ENCODE assay signal across 13 cellular contexts in genomic region chr9:76379494-76379893, GRCh38. TPM values are rescaled to one million over a fixed set of nuclear protein-coding genes. Genes with fewer than 3 reads are reported as not detected.
DNase-seq lines count a peak whose midpoint lies in the region; ATAC-seq lines count a peak whose summit lies in the region.
"Had no signal": no experiment of that assay in that cellular context is flagged by ENCODE, and none has a peak within 500 bp of the region (broad histone marks: within the 10 kb centered on the region; RNA-seq: fewer than 3 reads in every experiment).

No MANE protein-coding gene starts in this region.

- peaks cover 2% of the 10 kb centered on the region for H3K4me1 Mint-ChIP-seq in T-helper 17 cell
- no peaks in the 10 kb centered on the region for H3K4me1 Mint-ChIP-seq in CD8-positive, alpha-beta memory T cell

- H4K8ac ChIP-seq in mesendoderm (ENCODE audit: low read depth, low read length): no peak overlapping the region

- no peaks in the 10 kb centered on the region for H3K27me3 ChIP-seq in mesendoderm (ENCODE audit: insufficient read depth, low read length, poor library complexity)
- H3K27me3 ChIP-seq in CD8-positive, alpha-beta memory T cell (ENCODE audit: insufficient read depth, low read length, poor library complexity, severe bottlenecking): no peaks in the 10 kb centered on the region
- H3K27me3 ChIP-seq: cardiac muscle cell had no signal

- H3K9ac ChIP-seq in mesendoderm (ENCODE audit: low read length): no peak overlapping the region

- H3K4me1 ChIP-seq in mesendoderm (ENCODE audit: control insufficient read depth, low read depth, low read length): no peaks in the 10 kb centered on the region
- no peaks in the 10 kb centered on the region for H3K4me1 ChIP-seq in CD8-positive, alpha-beta memory T cell (ENCODE audit: insufficient read depth, low read length)

- no peak overlapping the region for H2AK5ac ChIP-seq in mesendoderm (ENCODE audit: low read length)

- peaks cover 2% of the 10 kb centered on the region for H3K36me3 Mint-ChIP-seq in T-helper 17 cell (ENCODE audit: low read depth)
- H3K36me3 Mint-ChIP-seq in CD8-positive, alpha-beta memory T cell: peaks cover 6 to 18% (median 12%) of the 10 kb centered on the region in 3 donors

- no peak overlapping the region for H2BK120ac ChIP-seq in mesendoderm (ENCODE audit: low read depth, low read length)

- no peak overlapping the region for H2BK15ac ChIP-seq in mesendoderm (replicated peaks; ENCODE audit: low read depth)

- no peaks in the 10 kb centered on the region for H3K9me3 Mint-ChIP-seq in CD8-positive, alpha-beta memory T cell
- H3K9me3 Mint-ChIP-seq: CD4-positive, alpha-beta T cell had no signal

- CTCF ChIA-PET in CD8-positive, alpha-beta memory T cell (lab: Charles Lee): no interaction called here

- H3K27ac Mint-ChIP-seq in T-helper 17 cell: peak overlapping the region; percentile 60
- H3K27ac Mint-ChIP-seq in CD8-positive, alpha-beta memory T cell: peak overlapping the region in 1 of 8 donors; percentile 79
- H3K27ac Mint-ChIP-seq: CD4-positive, alpha-beta T cell had no signal

- POLR2A ChIA-PET in CD8-positive, alpha-beta memory T cell (lab: Charles Lee): no interaction called here

- no peak overlapping the region for H4K5ac ChIP-seq in mesendoderm (ENCODE audit: low read length)

- no peak overlapping the region for H3K4me2 ChIP-seq in mesendoderm (ENCODE audit: low read length)

- no peaks in the 10 kb centered on the region for H3K36me3 ChIP-seq in mesendoderm (ENCODE audit: control insufficient read depth, insufficient read depth, low read length)
- H3K36me3 ChIP-seq in CD8-positive, alpha-beta memory T cell (ENCODE audit: insufficient read depth, low read length): no peaks in the 10 kb centered on the region
- H3K36me3 ChIP-seq: cardiac muscle cell, thoracic aorta had no signal

- H3K9me3 ChIP-seq in T-helper 17 cell (ENCODE audit: control insufficient read depth, low read length, poor library complexity, severe bottlenecking): no peaks in the 10 kb centered on the region
- H3K9me3 ChIP-seq in CD8-positive, alpha-beta memory T cell (ENCODE audit: low read length): no peaks in the 10 kb centered on the region
- H3K9me3 ChIP-seq: thoracic aorta had no signal

- H3K4me3 Mint-ChIP-seq in T-helper 17 cell: no peak overlapping the region
- no peak overlapping the region for H3K4me3 Mint-ChIP-seq in CD8-positive, alpha-beta memory T cell
- H3K4me3 Mint-ChIP-seq: CD4-positive, alpha-beta T cell had no signal

- no peak overlapping the region for H3K23ac ChIP-seq in mesendoderm (ENCODE audit: low read length)

- peak; percentile 69 for DNase-seq in HT-29 (ENCODE audit: low spot score)
- peak; percentile 93 for DNase-seq in NCI-H2171 treated with DMSO at 0.1 percent for 48 hours (lab: John Stamatoyannopoulos, UW)
- DNase-seq in T-helper 17 cell: no peak
- DNase-seq in mesendoderm: peak; percentile 47
- no peak for DNase-seq in UCSD-AML1 (lab: John Stamatoyannopoulos, UW; ENCODE audit: unreplicated experiment)
- DNase-seq in CD8-positive, alpha-beta memory T cell: no peak
- DNase-seq: activated naive CD4-positive, alpha-beta T cell treated with Interleukin-2 at 50 U/mL for 16 hours; CD4-positive, alpha-beta T cell; T-helper 9 cell had no signal

- H3K4ac ChIP-seq in mesendoderm (ENCODE audit: low read depth, low read length): no peak overlapping the region

- H3K18ac ChIP-seq in mesendoderm (ENCODE audit: low read length): no peak overlapping the region

- H2BK5ac ChIP-seq in mesendoderm (ENCODE audit: low read length): no peak overlapping the region

- no peaks in the 10 kb centered on the region for H3K79me1 ChIP-seq in mesendoderm (ENCODE audit: low read length)

- no peak overlapping the region for H3K4me3 ChIP-seq in mesendoderm (ENCODE audit: low read length)
- H3K4me3 ChIP-seq in CD8-positive, alpha-beta memory T cell (ENCODE audit: low read length): no peak overlapping the region
- H3K4me3 ChIP-seq: cardiac muscle cell, thoracic aorta had no signal

- no peak overlapping the region for H3K27ac ChIP-seq in mesendoderm (ENCODE audit: low read depth, low read length)
- no peak overlapping the region for H3K27ac ChIP-seq in CD8-positive, alpha-beta memory T cell (ENCODE audit: low read depth, low read length)
- H3K27ac ChIP-seq: cardiac muscle cell, thoracic aorta had no signal

- H3K56ac ChIP-seq in mesendoderm (ENCODE audit: low read length): no peak overlapping the region

- H3K27me3 Mint-ChIP-seq in T-helper 17 cell: no peaks in the 10 kb centered on the region
- peaks cover 0 to 2% of the 10 kb centered on the region in 2 donors for H3K27me3 Mint-ChIP-seq in CD8-positive, alpha-beta memory T cell
- H3K27me3 Mint-ChIP-seq: CD4-positive, alpha-beta T cell had no signal

- H3K79me2 ChIP-seq in mesendoderm (ENCODE audit: control insufficient read depth, insufficient read depth, low read length): no peaks in the 10 kb centered on the region

- no CpG with 5 or more reads among the region's 2 CpGs for WGBS in mesendoderm (ENCODE audit: extremely low coverage, insufficient coverage, low lambda C conversion rate)

- no peak for ATAC-seq in T-helper 17 cell
- no peak for ATAC-seq in HG03442 (IDR thresholded peaks at IDR 0.05; ENCODE audit: unreplicated experiment)
- no peak for ATAC-seq in GM21825 (IDR thresholded peaks at IDR 0.05; ENCODE audit: unreplicated experiment)

RNA-seq across cellular contexts. Expression of gene RFK, which starts 14.7 kb away (rescaled TPM):
- total RNA-seq in HT-29 (2014; rRNA removed; shearing (Covaris generic)): 23.6 and 27.3 TPM in 2 replicates
- 1 to 10 TPM; 8.9 to 9.8 TPM for total RNA-seq in T-helper 17 cell
- 22.3 TPM for polyA plus RNA-seq in mesendoderm (2013, experiment 1 of 2)
- 22.7 TPM for polyA plus RNA-seq in mesendoderm (2013, experiment 2 of 2)
- total RNA-seq in CD8-positive, alpha-beta memory T cell: 10 to 100 TPM; 12.7 to 13.8 TPM
- polyA plus RNA-seq in CD8-positive, alpha-beta memory T cell: 32.3 TPM

Comparison
In these comparisons a context has a peak if more than half of its experiments do, and no peak if none do; other contexts are left out.
1. DNase-seq: peak in HT-29 (single experiment), NCI-H2171 treated with DMSO at 0.1 percent for 48 hours (single experiment) and mesendoderm (single experiment); none in T-helper 17 cell (0 of 3), UCSD-AML1 (single experiment) and CD8-positive, alpha-beta memory T cell (0 of 5).